Comparison of ENCODE assay signal across 1 cellular context in genomic region chr15:78437762-78438594, GRCh38.
TF ChIP-seq lines count a peak whose summit lies in the region.

Gene IREB2 (plus strand): TSS chr15:78438216. CDS start chr15:78438338, 122 bp downstream.

TF ChIP-seq in HepG2, 621 proteins besides CTCF, POLR2A, EP300 and RAD21 (continued from another document and continues in another):
- TF ChIP-seq ZNF276 (CRISPR knock-in tag; IDR thresholded peaks at IDR 0.05; ENCODE audit: low read depth) (no peak), ZNF264 (CRISPR knock-in tag; IDR thresholded peaks at IDR 0.05) (peak; percentile 85), TFE3 (CRISPR knock-in tag; IDR thresholded peaks at IDR 0.05) (0 out of 2 replicates have a peak, but pooled peaks have one; percentile 21), FOXC1 (CRISPR knock-in tag; IDR thresholded peaks at IDR 0.05; ENCODE audit: borderline replicate concordance) (no peak), ZNF432 (CRISPR knock-in tag; IDR thresholded peaks at IDR 0.05; ENCODE audit: borderline replicate concordance) (no peak), PITX1 (CRISPR knock-in tag; IDR thresholded peaks at IDR 0.05) (peak; percentile 41), FOXP4 (CRISPR knock-in tag; IDR thresholded peaks at IDR 0.05) (peak; percentile 36), ZNF546 (CRISPR knock-in tag; conservative IDR thresholded peaks at IDR 0.05) (no peak; the same call in 1 of the 2 replicates), TRIM22 (IDR thresholded peaks at IDR 0.05) (no peak), ARNT2 (CRISPR knock-in tag; IDR thresholded peaks at IDR 0.05; ENCODE audit: low read depth) (peak; percentile 80; the same call in 1 of the 2 replicates), SP1 (IDR thresholded peaks at IDR 0.05) (peak; percentile 98), SP1 (CRISPR knock-in tag; IDR thresholded peaks at IDR 0.05) (peak; percentile 87), ZBTB21 (CRISPR knock-in tag; IDR thresholded peaks at IDR 0.05) (no peak), NFRKB (IDR thresholded peaks at IDR 0.05) (no peak), ZNF782 (CRISPR knock-in tag; IDR thresholded peaks at IDR 0.05; ENCODE audit: borderline replicate concordance) (no peak), ZNF740 (CRISPR knock-in tag; IDR thresholded peaks at IDR 0.05) (peak; percentile 24), ZNF337 (CRISPR knock-in tag; IDR thresholded peaks at IDR 0.05; ENCODE audit: borderline replicate concordance, low read depth) (no peak), THAP9 (CRISPR knock-in tag; IDR thresholded peaks at IDR 0.05; ENCODE audit: borderline replicate concordance) (peak; percentile 77; the same call in 1 of the 2 replicates), RNF2 (conservative IDR thresholded peaks at IDR 0.05; ENCODE audit: low read depth) (peak; percentile 73), ZFP62 (CRISPR knock-in tag; IDR thresholded peaks at IDR 0.05) (no peak), TAF1 (CRISPR knock-in tag; IDR thresholded peaks at IDR 0.05) (peak; percentile 77), ZNF329 (CRISPR knock-in tag; IDR thresholded peaks at IDR 0.05; ENCODE audit: low read depth) (peak; percentile 68; the same call in 1 of the 2 replicates), ZNF225 (CRISPR knock-in tag; IDR thresholded peaks at IDR 0.05) (0 out of 2 replicates have a peak, but pooled peaks have one; percentile 29), ZNF552 (CRISPR knock-in tag; IDR thresholded peaks at IDR 0.05; ENCODE audit: borderline replicate concordance) (peak; percentile 32; the same call in 1 of the 2 replicates), RFXANK (CRISPR knock-in tag; IDR thresholded peaks at IDR 0.05) (no peak), HINFP (CRISPR knock-in tag; IDR thresholded peaks at IDR 0.05; ENCODE audit: low read depth) (no peak), ZNF816 (CRISPR knock-in tag; IDR thresholded peaks at IDR 0.05; ENCODE audit: borderline replicate concordance) (0 out of 2 replicates have a peak, but pooled peaks have one; percentile 69), ZIK1 (CRISPR knock-in tag; IDR thresholded peaks at IDR 0.05; ENCODE audit: borderline replicate concordance, low read depth) (no peak), TFDP1 (CRISPR knock-in tag; IDR thresholded peaks at IDR 0.05; ENCODE audit: borderline replicate concordance) (peak; percentile 39; the same call in 1 of the 2 replicates), HNRNPL (IDR thresholded peaks at IDR 0.05; ENCODE audit: low read depth, low read length) (no peak), ZNF451 (CRISPR knock-in tag; IDR thresholded peaks at IDR 0.05) (no peak), HMG20A (CRISPR knock-in tag; IDR thresholded peaks at IDR 0.05; ENCODE audit: borderline replicate concordance) (no peak), MBD4 (IDR thresholded peaks at IDR 0.05; ENCODE audit: borderline replicate concordance, low read length) (no peak), NBN (conservative IDR thresholded peaks at IDR 0.05) (no peak), SRF (IDR thresholded peaks at IDR 0.05; ENCODE audit: low read depth, low read length) (no peak), PAXIP1 (CRISPR knock-in tag; conservative IDR thresholded peaks at IDR 0.05) (peak; percentile 47), ATF7-NPFF (CRISPR knock-in tag; IDR thresholded peaks at IDR 0.05; ENCODE audit: low read depth) (no peak), ZNF333 (CRISPR knock-in tag; IDR thresholded peaks at IDR 0.05; ENCODE audit: borderline replicate concordance) (no peak; the same call in 1 of the 2 replicates), SIX4 (CRISPR knock-in tag; IDR thresholded peaks at IDR 0.05) (no peak), GLI4 (CRISPR knock-in tag; IDR thresholded peaks at IDR 0.05; ENCODE audit: borderline replicate concordance) (no peak), ZNF18 (CRISPR knock-in tag; IDR thresholded peaks at IDR 0.05; ENCODE audit: insufficient replicate concordance) (no peak), IRF9 (CRISPR knock-in tag; IDR thresholded peaks at IDR 0.05; ENCODE audit: borderline replicate concordance) (0 out of 2 replicates have a peak, but pooled peaks have one; percentile 13)
